Comparison of ENCODE assay signal across 15 cellular contexts in genomic region chr5:174307031-174307408, GRCh38.
DNase-seq lines count a peak whose midpoint lies in the region; TF ChIP-seq lines count a peak whose summit lies in the region.
"Had no signal": no experiment of that assay in that cellular context is flagged by ENCODE, and none has a peak within 500 bp of the region (broad histone marks: within the 10 kb centered on the region; RNA-seq: fewer than 3 reads in every experiment).

No MANE protein-coding gene starts in this region.

- peaks cover 6% of the 10 kb centered on the region for H3K27me3 Mint-ChIP-seq in endodermal cell (ENCODE audit: insufficient read depth)

- H3F3A ChIP-seq in neural cell (ENCODE audit: insufficient read depth, low read length, poor library complexity, severe bottlenecking), result no peaks in the 10 kb centered on the region

- 0 out of 2 replicates have a peak, but pooled peaks have one; percentile 18 for TF ChIP-seq CTCF in BE2C (IDR thresholded peaks at IDR 0.05; ENCODE audit: low read depth, low read length)
- TF ChIP-seq CTCF in endodermal cell (conservative IDR thresholded peaks at IDR 0.05), result peak; percentile 22
- TF ChIP-seq CTCF in neural cell (IDR thresholded peaks at IDR 0.05; ENCODE audit: poor library complexity, severe bottlenecking), result no peak

- H3K4me1 Mint-ChIP-seq in endodermal cell, result peaks cover 14% of the 10 kb centered on the region

- TF ChIP-seq RAD21 in neural cell (conservative IDR thresholded peaks at IDR 0.05), result peak; percentile 36

- no peak overlapping the region for H3K27ac Mint-ChIP-seq in endodermal cell

- no peak overlapping the region for H3K4me3 ChIP-seq in BE2C (ENCODE audit: low read depth, low read length)
- H3K4me3 ChIP-seq in endodermal cell (ENCODE audit: low read length), result no peak overlapping the region
- H3K4me3 ChIP-seq in neural cell (ENCODE audit: low read length), result no peak overlapping the region
- H3K4me3 ChIP-seq: Peyer's patch, SK-N-MC had no signal

- WGBS in endodermal cell (ENCODE audit: insufficient coverage in 1 of 2, insufficient read length in 1 of 2), 2 experiments, result 77% methylated on average over 10 to 11 of the region's 11 CpGs

- H3K4me3 Mint-ChIP-seq in endodermal cell, result no peak overlapping the region

- no peak overlapping the region for H3K4me2 ChIP-seq in neural cell (ENCODE audit: low read length)

- H3K9ac ChIP-seq in endodermal cell (ENCODE audit: extremely low read depth, low read length, poor library complexity, severe bottlenecking) (no peak overlapping the region), neural cell (ENCODE audit: low read length) (no peak overlapping the region)

- no peaks in the 10 kb centered on the region for H3K9me2 ChIP-seq in neural cell (ENCODE audit: insufficient read depth, low read length)

- no peaks in the 10 kb centered on the region for H4K20me1 ChIP-seq in neural cell (ENCODE audit: insufficient read depth)

- no peaks in the 10 kb centered on the region for H3K27me3 ChIP-seq in BE2C
- peaks cover 11% of the 10 kb centered on the region for H3K27me3 ChIP-seq in endodermal cell (ENCODE audit: control insufficient read depth, insufficient read depth, low read length, poor library complexity, severe bottlenecking)
- no peaks in the 10 kb centered on the region for H3K27me3 ChIP-seq in neural cell (ENCODE audit: insufficient read depth, low read depth, low read length)
- H3K27me3 ChIP-seq: Peyer's patch had no signal

- no peaks in the 10 kb centered on the region for H3K36me3 Mint-ChIP-seq in endodermal cell (ENCODE audit: low read depth)

- peaks cover 40% of the 10 kb centered on the region for H3K4me1 ChIP-seq in BE2C
- peaks cover 5% of the 10 kb centered on the region for H3K4me1 ChIP-seq in endodermal cell (ENCODE audit: control insufficient read depth, insufficient read depth, low read length)

- no peak overlapping the region for H2AFZ ChIP-seq in neural cell (ENCODE audit: low read depth, low read length)

- no peaks in the 10 kb centered on the region for H3K9me3 Mint-ChIP-seq in endodermal cell

- no peaks in the 10 kb centered on the region for H3K79me2 ChIP-seq in neural cell (replicated peaks; ENCODE audit: insufficient read depth, low read length)

- DNase-seq in BE2C (peak; percentile 51), NCI-H69 (lab: John Stamatoyannopoulos, UW) (peak; percentile 11), endodermal cell (peak; percentile 75), DMS114 treated with DMSO at 0.1 percent for 48 hours (lab: John Stamatoyannopoulos, UW; ENCODE audit: unreplicated experiment) (no peak), NCI-H774 (lab: John Stamatoyannopoulos, UW) (no peak), T-helper 2 cell (no peak)
- DNase-seq: AML-193, COR-L47, DMS153, HCEC 1CT, NCI-H187 treated with DMSO at 0.1 percent for 48 hours, NCI-H446, Peyer's patch had no signal

- no peak overlapping the region for H3K27ac ChIP-seq in endodermal cell (ENCODE audit: low read depth, low read length)
- no peak overlapping the region for H3K27ac ChIP-seq in neural cell (ENCODE audit: low read length)
- H3K27ac ChIP-seq: Peyer's patch, SK-N-MC had no signal

- H3K36me3 ChIP-seq in BE2C (no peaks in the 10 kb centered on the region), endodermal cell (ENCODE audit: control insufficient read depth, insufficient read depth, low read length) (no peaks in the 10 kb centered on the region), neural cell (ENCODE audit: insufficient read depth, low read length) (no peaks in the 10 kb centered on the region)
- H3K36me3 ChIP-seq: Peyer's patch had no signal

- H3K9me3 ChIP-seq in BE2C, result no peaks in the 10 kb centered on the region
- H3K9me3 ChIP-seq in endodermal cell (ENCODE audit: control insufficient read depth, low read length), result no peaks in the 10 kb centered on the region
- H3K9me3 ChIP-seq in neural cell (ENCODE audit: low read length), result no peaks in the 10 kb centered on the region
- H3K9me3 ChIP-seq: Peyer's patch had no signal

- TF ChIP-seq EP300 in neural cell (conservative IDR thresholded peaks at IDR 0.05; ENCODE audit: poor library complexity, severe bottlenecking), result no peak

TF ChIP-seq in neural cell, 6 proteins besides CTCF, POLR2A, EP300 and RAD21:
- TF ChIP-seq REST (IDR thresholded peaks at IDR 0.05; ENCODE audit: borderline replicate concordance), result no peak
- TF ChIP-seq SMC3 (conservative IDR thresholded peaks at IDR 0.05; ENCODE audit: poor library complexity), result peak; percentile 20

Comparison
In these comparisons a context has a peak if more than half of its experiments do, and no peak if none do; other contexts are left out.
1. DNase-seq: peak in BE2C (single experiment), NCI-H69 (single experiment) and endodermal cell (single experiment); none in DMS114 treated with DMSO at 0.1 percent for 48 hours (single experiment), NCI-H774 (single experiment) and T-helper 2 cell (0 of 5).